In the genomic region with DNA sequence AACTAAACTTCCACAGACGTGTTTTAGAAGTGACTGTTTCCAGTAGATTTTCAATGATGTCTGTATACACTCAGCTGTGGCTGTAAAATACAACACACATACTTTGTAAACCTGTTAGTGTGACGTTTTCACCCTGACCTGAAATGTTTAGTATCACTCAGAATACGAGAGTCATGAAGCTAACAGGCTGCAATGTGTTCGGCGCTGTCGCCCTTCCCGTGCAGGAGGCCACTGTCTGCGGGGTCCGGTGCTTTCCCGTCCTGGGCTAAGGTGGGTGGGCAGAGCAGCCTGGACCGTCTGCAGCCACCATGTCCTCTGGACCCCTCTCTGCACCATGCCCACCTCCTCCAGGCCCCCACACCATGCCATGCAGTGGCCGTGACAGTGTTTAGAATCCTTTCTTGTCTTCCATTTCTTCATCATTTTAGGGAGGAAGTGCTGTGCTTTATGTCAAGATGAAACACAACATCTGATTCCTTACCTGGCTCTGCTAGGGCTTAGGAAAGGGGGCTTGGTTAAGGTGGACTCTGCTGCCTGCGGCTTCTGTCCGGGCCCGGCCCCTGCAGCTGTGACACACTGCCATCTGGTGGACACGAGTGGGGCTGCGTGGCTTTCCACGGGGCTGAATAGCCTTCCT, we compare ENCODE assay signal across 8 cellular contexts. TPM values are rescaled to one million over a fixed set of nuclear protein-coding genes. Genes with fewer than 3 reads are reported as not detected.
DNase-seq lines count a peak whose midpoint lies in the region; ATAC-seq and TF ChIP-seq lines count a peak whose summit lies in the region.

No MANE protein-coding gene starts in this region.

- intact Hi-C loops in CD8-positive, alpha-beta T cell (cut with DNase I, micrococcal nuclease) = loop anchor here (1.0 to 5.0 kb wide), 7 partner anchors 42 to 592 kb away; no protein-coding TSS in a partner anchor

- H3K27me3 Mint-ChIP-seq in CD8-positive, alpha-beta T cell (ENCODE audit: low read depth) = no peaks in the 10 kb centered on the region

- H3K9me3 Mint-ChIP-seq in CD8-positive, alpha-beta T cell = no peaks in the 10 kb centered on the region

- no peak overlapping the region for H3K4me3 Mint-ChIP-seq in CD8-positive, alpha-beta T cell

- peaks cover 6% of the 10 kb centered on the region for H3K4me1 ChIP-seq in CD8-positive, alpha-beta T cell (ENCODE audit: insufficient read depth, low read length)
- peaks cover 8% of the 10 kb centered on the region for H3K4me1 ChIP-seq in effector memory CD4-positive, alpha-beta T cell (ENCODE audit: control insufficient read depth, insufficient read depth, low read length, poor library complexity, severe bottlenecking)

- no peaks in the 10 kb centered on the region for H3K27me3 ChIP-seq in CD8-positive, alpha-beta T cell (ENCODE audit: insufficient read depth, low read length)
- no peaks in the 10 kb centered on the region for H3K27me3 ChIP-seq in effector memory CD4-positive, alpha-beta T cell (replicated peaks; ENCODE audit: control insufficient read depth, insufficient read depth, low read length, poor library complexity, severe bottlenecking)

- H3K4me1 Mint-ChIP-seq in CD8-positive, alpha-beta T cell (ENCODE audit: low read depth) = peaks cover 41% of the 10 kb centered on the region

- ATAC-seq in CD8-positive, alpha-beta T cell = peak; percentile 78
- ATAC-seq in GM21529 (IDR thresholded peaks at IDR 0.05; ENCODE audit: unreplicated experiment) = no peak

- POLR2A ChIA-PET in CD8-positive, alpha-beta T cell (lab: Charles Lee) = interaction anchor here (0.5 to 1.5 kb wide), 6 partner anchors 14 to 342 kb away, joined by 3 to 9 read pairs (median 4); no protein-coding TSS in a partner anchor

- no peak overlapping the region for H3K27ac ChIP-seq in CD8-positive, alpha-beta T cell (ENCODE audit: low read depth, low read length)
- H3K27ac ChIP-seq in effector memory CD4-positive, alpha-beta T cell (ENCODE audit: insufficient read depth, low read length, poor library complexity, severe bottlenecking) = no peak overlapping the region

- TF ChIP-seq CTCF in CD8-positive, alpha-beta T cell (IDR thresholded peaks at IDR 0.05) = peak; percentile 98

- H3K9me3 ChIP-seq in CD8-positive, alpha-beta T cell (ENCODE audit: low read length) = no peaks in the 10 kb centered on the region
- H3K9me3 ChIP-seq in effector memory CD4-positive, alpha-beta T cell (ENCODE audit: control insufficient read depth, low read length) = no peaks in the 10 kb centered on the region

- peaks cover 21% of the 10 kb centered on the region for H3K36me3 ChIP-seq in CD8-positive, alpha-beta T cell (ENCODE audit: insufficient read depth, low read length)
- H3K36me3 ChIP-seq in effector memory CD4-positive, alpha-beta T cell (ENCODE audit: control insufficient read depth, insufficient read depth, low read length) = peaks cover 29% of the 10 kb centered on the region

- peaks cover 46% of the 10 kb centered on the region for H3K36me3 Mint-ChIP-seq in CD8-positive, alpha-beta T cell

- CTCF ChIA-PET in CD8-positive, alpha-beta T cell (lab: Charles Lee) = interaction anchor here (0.6 to 11.9 kb wide), 52 partner anchors 9 to 590 kb away, joined by 3 to 399 read pairs (median 6); partner anchors contain the start of gene LRRFIP1

- DNase-seq in CD8-positive, alpha-beta T cell = peak; percentile 59 to 90 (median 77)
- DNase-seq in H4 (ENCODE audit: low spot score) (peak; percentile 39), NCI-H69 (lab: John Stamatoyannopoulos, UW) (peak; percentile 59), midbrain (lab: John Stamatoyannopoulos, UW) (peak; percentile 85)
- peak; percentile 40 to 69 (median 69) for DNase-seq in activated CD8-positive, alpha-beta memory T cell treated with anti-CD3 and anti-CD28 coated beads for 48 hours (ENCODE audit: low read depth in 2 of 3, low spot score in 2 of 3)
- peak; percentile 61 to 72 (median 62) for DNase-seq in effector memory CD4-positive, alpha-beta T cell
- peak; percentile 67 to 70 for DNase-seq in stimulated activated CD8-positive, alpha-beta memory T cell treated with anti-CD3 and anti-CD28 coated beads, Interleukin-4, amount 100 ng/mL, for 1 hour (ENCODE audit: low read depth in 2 of 2, low spot score in 1 of 2)

- no peak overlapping the region for H3K4me3 ChIP-seq in CD8-positive, alpha-beta T cell (ENCODE audit: low read depth, low read length)
- H3K4me3 ChIP-seq in effector memory CD4-positive, alpha-beta T cell (ENCODE audit: insufficient read depth, low read depth, low read length, poor library complexity, severe bottlenecking) = no peak overlapping the region

- peak overlapping the region; percentile 76 for H3K27ac Mint-ChIP-seq in CD8-positive, alpha-beta T cell

RNA-seq across cellular contexts. Expression of gene RBM44, which starts 53.8 kb away (rescaled TPM):
- 1 to 10 TPM; 1.0 to 1.2 TPM for total RNA-seq in CD8-positive, alpha-beta T cell
- 0.12 TPM in 1 of 2 replicates, not detected in the other for total RNA-seq in H4 (2014; rRNA removed; shearing (Covaris generic))
